In genomic region chr5:75734913-75735789, GRCh38 we compare ENCODE assay signal across 8 cellular contexts. TPM values are rescaled to one million over a fixed set of nuclear protein-coding genes. Genes with fewer than 3 reads are reported as not detected.
DNase-seq lines count a peak whose midpoint lies in the region; ATAC-seq, FAIRE-seq and TF ChIP-seq lines count a peak whose summit lies in the region.

No MANE protein-coding gene starts in this region.

- no peak overlapping the region for H3K4me3 Mint-ChIP-seq in GM23338

- POLR2A ChIA-PET in RWPE1 (lab: Yijun Ruan, JAX; ENCODE audit: low non-redundant PET) = no interaction called here

- H3K27me3 ChIP-seq in GM23338 (ENCODE audit: insufficient read depth) (no peaks in the 10 kb centered on the region), pancreas (no peaks in the 10 kb centered on the region)

- H3F3A ChIP-seq in GM23338 (replicated peaks; ENCODE audit: low read depth) = no peaks in the 10 kb centered on the region

- H3K4me3 ChIP-seq in GM23338 (no peak overlapping the region), pancreas (no peak overlapping the region)

- H3K4me1 Mint-ChIP-seq in GM23338 = no peaks in the 10 kb centered on the region

- no peaks in the 10 kb centered on the region for H3K36me3 Mint-ChIP-seq in GM23338 (ENCODE audit: low read depth)

- no peaks in the 10 kb centered on the region for H4K20me1 ChIP-seq in GM23338 (replicated peaks; ENCODE audit: insufficient read depth)

- TF ChIP-seq CTCF in GM23338 (conservative IDR thresholded peaks at IDR 0.05; ENCODE audit: low read depth in 2 of 2) (peak; percentile 71 to 82), RWPE1 (conservative IDR thresholded peaks at IDR 0.05; ENCODE audit: low read depth) (peak; percentile 67), pancreas (IDR thresholded peaks at IDR 0.05) (peak in 2 of 4 donors; percentile 37 to 40)

- H3K27me3 Mint-ChIP-seq in GM23338 (ENCODE audit: insufficient read depth, low read depth, poor library complexity) = peaks cover 3% of the 10 kb centered on the region

- no peak for FAIRE-seq in pancreas (lab: Jason Lieb, UNC)

- H3K36me3 ChIP-seq in GM23338 (ENCODE audit: insufficient read depth) (no peaks in the 10 kb centered on the region), pancreas (no peaks in the 10 kb centered on the region)

- CTCF ChIA-PET in RWPE1 (lab: Yijun Ruan, JAX) = interaction anchor here (0.5 to 3.0 kb wide), 16 partner anchors 10 to 848 kb away, joined by 3 to 22 read pairs (median 4); no protein-coding TSS in a partner anchor

- H3K9me3 Mint-ChIP-seq in GM23338 = no peaks in the 10 kb centered on the region

- H3K27ac Mint-ChIP-seq in GM23338 = no peak overlapping the region

- H3K27ac ChIP-seq in GM23338 (ENCODE audit: low read depth) = no peak overlapping the region
- H3K27ac ChIP-seq in RWPE1 = no peak overlapping the region
- no peak overlapping the region for H3K27ac ChIP-seq in pancreas

- intact Hi-C loops in pancreas (cut with DNase I) = loop anchor here in 2 of 3 donors (5.0 to 10.0 kb wide), 3 partner anchors 440 to 522 kb away; no protein-coding TSS in a partner anchor

- 14 to 16% methylated on average over 6 of the region's 6 CpGs for WGBS in pancreas, 2 donors

- H2AFZ ChIP-seq in GM23338 = no peak overlapping the region

- ATAC-seq in GM23338 (peak; percentile 91), pancreas (peak; percentile 71 to 98 (median 94)), HG03139 (IDR thresholded peaks at IDR 0.05; ENCODE audit: unreplicated experiment) (no peak), HG03565 (IDR thresholded peaks at IDR 0.05; ENCODE audit: unreplicated experiment) (no peak)

- no peaks in the 10 kb centered on the region for H3K4me1 ChIP-seq in GM23338 (ENCODE audit: insufficient read depth)
- H3K4me1 ChIP-seq in pancreas = no peaks in the 10 kb centered on the region

- no peaks in the 10 kb centered on the region for H3K79me2 ChIP-seq in GM23338 (replicated peaks; ENCODE audit: insufficient read depth)

- no peaks in the 10 kb centered on the region for H3K9me3 ChIP-seq in pancreas

- TF ChIP-seq POLR2A in erythroblast (IDR thresholded peaks at IDR 0.05; ENCODE audit: low read length) = no peak

- DNase-seq in NCI-H1436 (lab: John Stamatoyannopoulos, UW) (peak; percentile 13), NCI-H1436 treated with DMSO at 0.1 percent for 48 hours (lab: John Stamatoyannopoulos, UW) (no peak), GM23338 (ENCODE audit: low spot score) (peak; percentile 79), RWPE1 (ENCODE audit: low spot score) (peak; percentile 25), erythroblast (lab: John Stamatoyannopoulos, UW) (peak; percentile 6 to 35), pancreas (peak in 4 of 6 donors; percentile 30 to 62 (median 34))

- H3K9me2 ChIP-seq in GM23338 (ENCODE audit: insufficient read depth) = no peaks in the 10 kb centered on the region

- no peak overlapping the region for H3K4me2 ChIP-seq in GM23338

TF ChIP-seq in GM23338, 12 proteins besides CTCF, POLR2A, EP300 and RAD21 (continues in another document):
- TF ChIP-seq STAT1 (IDR thresholded peaks at IDR 0.05; ENCODE audit: unreplicated experiment) (no peak), POLR2AphosphoS5 (IDR thresholded peaks at IDR 0.05; ENCODE audit: low read depth) (no peak), EZH2phosphoT487 (IDR thresholded peaks at IDR 0.05; ENCODE audit: unreplicated experiment) (no peak), ETS1 (IDR thresholded peaks at IDR 0.05) (no peak), ZNF114 (CRISPR knock-in tag; IDR thresholded peaks at IDR 0.05) (no peak), REST (IDR thresholded peaks at IDR 0.05; ENCODE audit: unreplicated experiment) (no peak)

RNA-seq across cellular contexts. Expression of gene POC5, which starts 17.9 kb away (rescaled TPM):
- total RNA-seq in GM23338 (2014; rRNA removed; shearing (Covaris generic)) = 25.2 and 25.9 TPM in 2 replicates
- polyA plus RNA-seq in GM23338 (2016; fragmentation: Nextera tagmentation; extraction: Ambion mirVana) (12.9 and 16.2 TPM in 2 replicates), pancreas (1 to 10 TPM; 5.7 to 6.9 TPM)
- 1 to 10 TPM; 2.6 to 5.5 (median 4.0) TPM for total RNA-seq in pancreas

Comparison
In these comparisons a context has a peak if more than half of its experiments do, and no peak if none do; other contexts are left out.
1. ATAC-seq: peak in GM23338 (single experiment) and pancreas (4 of 4); none in HG03139 (single experiment) and HG03565 (single experiment).